In genomic region chr19:41801682-41802317, GRCh38 we compare ENCODE assay signal across 2 cellular contexts.
TF ChIP-seq lines count a peak whose summit lies in the region.

No MANE protein-coding gene starts in this region.

TF ChIP-seq in A549, 52 proteins besides CTCF, POLR2A, EP300 and RAD21 (continued from another document):
- TF ChIP-seq, protein P1, sequence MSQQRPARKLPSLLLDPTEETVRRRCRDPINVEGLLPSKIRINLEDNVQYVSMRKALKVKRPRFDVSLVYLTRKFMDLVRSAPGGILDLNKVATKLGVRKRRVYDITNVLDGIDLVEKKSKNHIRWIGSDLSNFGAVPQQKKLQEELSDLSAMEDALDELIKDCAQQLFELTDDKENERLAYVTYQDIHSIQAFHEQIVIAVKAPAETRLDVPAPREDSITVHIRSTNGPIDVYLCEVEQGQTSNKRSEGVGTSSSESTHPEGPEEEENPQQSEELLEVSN (IDR thresholded peaks at IDR 0.05; ENCODE audit: borderline replicate concordance, low read depth) = no peak
- no peak for TF ChIP-seq ESRRA (IDR thresholded peaks at IDR 0.05; ENCODE audit: borderline replicate concordance, low read length)
- TF ChIP-seq FOXS1 (CRISPR knock-in tag; IDR thresholded peaks at IDR 0.05) = no peak
- TF ChIP-seq RARB (CRISPR knock-in tag; IDR thresholded peaks at IDR 0.05) = no peak
- TF ChIP-seq BHLHE40 (IDR thresholded peaks at IDR 0.05; ENCODE audit: low read depth, low read length) = no peak
- no peak for TF ChIP-seq FOSB (CRISPR knock-in tag; IDR thresholded peaks at IDR 0.05)
- TF ChIP-seq RFX5 (IDR thresholded peaks at IDR 0.05) = no peak
- TF ChIP-seq HMGXB4 (CRISPR knock-in tag; IDR thresholded peaks at IDR 0.05; ENCODE audit: borderline replicate concordance) = no peak
- TF ChIP-seq ZFP36 (IDR thresholded peaks at IDR 0.05; ENCODE audit: borderline replicate concordance, partially characterized antibody) = no peak
- no peak for TF ChIP-seq JUN (IDR thresholded peaks at IDR 0.05)
- TF ChIP-seq HOXB13 (CRISPR knock-in tag; IDR thresholded peaks at IDR 0.05; ENCODE audit: low read depth) = no peak
- no peak for TF ChIP-seq NFE2L2 (conservative IDR thresholded peaks at IDR 0.05; ENCODE audit: low read length)
- TF ChIP-seq, protein P2, sequence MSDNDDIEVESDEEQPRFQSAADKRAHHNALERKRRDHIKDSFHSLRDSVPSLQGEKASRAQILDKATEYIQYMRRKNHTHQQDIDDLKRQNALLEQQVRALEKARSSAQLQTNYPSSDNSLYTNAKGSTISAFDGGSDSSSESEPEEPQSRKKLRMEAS (IDR thresholded peaks at IDR 0.05) = no peak
- no peak for TF ChIP-seq MAFK (IDR thresholded peaks at IDR 0.05; ENCODE audit: partially characterized antibody)
- no peak for TF ChIP-seq GATA3 (IDR thresholded peaks at IDR 0.05; ENCODE audit: borderline replicate concordance)
- TF ChIP-seq KDM5A (IDR thresholded peaks at IDR 0.05) = no peak
- no peak for TF ChIP-seq SMC3 (IDR thresholded peaks at IDR 0.05)

TF ChIP-seq in GM23338, 12 proteins besides CTCF, POLR2A, EP300 and RAD21 (continued from another document):
- TF ChIP-seq, protein P3, sequence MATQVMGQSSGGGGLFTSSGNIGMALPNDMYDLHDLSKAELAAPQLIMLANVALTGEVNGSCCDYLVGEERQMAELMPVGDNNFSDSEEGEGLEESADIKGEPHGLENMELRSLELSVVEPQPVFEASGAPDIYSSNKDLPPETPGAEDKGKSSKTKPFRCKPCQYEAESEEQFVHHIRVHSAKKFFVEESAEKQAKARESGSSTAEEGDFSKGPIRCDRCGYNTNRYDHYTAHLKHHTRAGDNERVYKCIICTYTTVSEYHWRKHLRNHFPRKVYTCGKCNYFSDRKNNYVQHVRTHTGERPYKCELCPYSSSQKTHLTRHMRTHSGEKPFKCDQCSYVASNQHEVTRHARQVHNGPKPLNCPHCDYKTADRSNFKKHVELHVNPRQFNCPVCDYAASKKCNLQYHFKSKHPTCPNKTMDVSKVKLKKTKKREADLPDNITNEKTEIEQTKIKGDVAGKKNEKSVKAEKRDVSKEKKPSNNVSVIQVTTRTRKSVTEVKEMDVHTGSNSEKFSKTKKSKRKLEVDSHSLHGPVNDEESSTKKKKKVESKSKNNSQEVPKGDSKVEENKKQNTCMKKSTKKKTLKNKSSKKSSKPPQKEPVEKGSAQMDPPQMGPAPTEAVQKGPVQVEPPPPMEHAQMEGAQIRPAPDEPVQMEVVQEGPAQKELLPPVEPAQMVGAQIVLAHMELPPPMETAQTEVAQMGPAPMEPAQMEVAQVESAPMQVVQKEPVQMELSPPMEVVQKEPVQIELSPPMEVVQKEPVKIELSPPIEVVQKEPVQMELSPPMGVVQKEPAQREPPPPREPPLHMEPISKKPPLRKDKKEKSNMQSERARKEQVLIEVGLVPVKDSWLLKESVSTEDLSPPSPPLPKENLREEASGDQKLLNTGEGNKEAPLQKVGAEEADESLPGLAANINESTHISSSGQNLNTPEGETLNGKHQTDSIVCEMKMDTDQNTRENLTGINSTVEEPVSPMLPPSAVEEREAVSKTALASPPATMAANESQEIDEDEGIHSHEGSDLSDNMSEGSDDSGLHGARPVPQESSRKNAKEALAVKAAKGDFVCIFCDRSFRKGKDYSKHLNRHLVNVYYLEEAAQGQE (IDR thresholded peaks at IDR 0.05; ENCODE audit: unreplicated experiment) = no peak
- no peak for TF ChIP-seq STAT1 (IDR thresholded peaks at IDR 0.05; ENCODE audit: unreplicated experiment)
- no peak for TF ChIP-seq EZH2phosphoT487 (IDR thresholded peaks at IDR 0.05; ENCODE audit: unreplicated experiment)
- TF ChIP-seq CREB1 (CRISPR knock-in tag; IDR thresholded peaks at IDR 0.05; ENCODE audit: low read depth) = no peak
- TF ChIP-seq EZH2 (IDR thresholded peaks at IDR 0.05; ENCODE audit: low read depth, unreplicated experiment) = no peak
- TF ChIP-seq, protein P4, sequence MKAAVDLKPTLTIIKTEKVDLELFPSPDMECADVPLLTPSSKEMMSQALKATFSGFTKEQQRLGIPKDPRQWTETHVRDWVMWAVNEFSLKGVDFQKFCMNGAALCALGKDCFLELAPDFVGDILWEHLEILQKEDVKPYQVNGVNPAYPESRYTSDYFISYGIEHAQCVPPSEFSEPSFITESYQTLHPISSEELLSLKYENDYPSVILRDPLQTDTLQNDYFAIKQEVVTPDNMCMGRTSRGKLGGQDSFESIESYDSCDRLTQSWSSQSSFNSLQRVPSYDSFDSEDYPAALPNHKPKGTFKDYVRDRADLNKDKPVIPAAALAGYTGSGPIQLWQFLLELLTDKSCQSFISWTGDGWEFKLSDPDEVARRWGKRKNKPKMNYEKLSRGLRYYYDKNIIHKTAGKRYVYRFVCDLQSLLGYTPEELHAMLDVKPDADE (IDR thresholded peaks at IDR 0.05) = no peak
TF ChIP-seq in GM23338: peak in this region for 0.
